ENCODE assay signal across 15 cellular contexts in genomic region chr15:78052545-78052944, GRCh38. TPM values are rescaled to one million over a fixed set of nuclear protein-coding genes. Genes with fewer than 3 reads are reported as not detected.
DNase-seq lines count a peak whose midpoint lies in the region; ATAC-seq, FAIRE-seq and TF ChIP-seq lines count a peak whose summit lies in the region.
"Had no signal": no experiment of that assay in that cellular context is flagged by ENCODE, and none has a peak within 500 bp of the region (broad histone marks: within the 10 kb centered on the region; RNA-seq: fewer than 3 reads in every experiment).

No MANE protein-coding gene starts in this region.

- no peak overlapping the region for H3K4me3 ChIP-seq in thyroid gland (replicated peaks in 1 of 3)

- H3K27me3 Mint-ChIP-seq in activated T-cell treated with anti-CD3 and anti-CD28 coated beads, Interleukin-2, amount 50 U/mL, for 72 hours (ENCODE audit: low read depth), result no peaks in the 10 kb centered on the region
- H3K27me3 Mint-ChIP-seq in activated CD4-positive, alpha-beta memory T cell treated with anti-CD3 and anti-CD28 coated beads for 36 hours, result no peaks in the 10 kb centered on the region
- peaks cover 0 to 14% (median 2%) of the 10 kb centered on the region in 3 donors for H3K27me3 Mint-ChIP-seq in immature natural killer cell (ENCODE audit: low read depth in 3 of 3)

- WGBS in thyroid gland, 2 donors, result 37 to 39% methylated on average over 5 of the region's 5 CpGs

- H3K4me1 Mint-ChIP-seq in activated T-cell treated with anti-CD3 and anti-CD28 coated beads, Interleukin-2, amount 50 U/mL, for 72 hours (ENCODE audit: low read depth), result peaks cover 97% of the 10 kb centered on the region
- H3K4me1 Mint-ChIP-seq in activated CD4-positive, alpha-beta memory T cell treated with anti-CD3 and anti-CD28 coated beads for 36 hours (ENCODE audit: low read depth), result peaks cover 98% of the 10 kb centered on the region
- H3K4me1 Mint-ChIP-seq in immature natural killer cell, result peaks cover 88 to 98% of the 10 kb centered on the region in 2 donors

- DNase-seq in activated T-cell treated with anti-CD3 and anti-CD28 coated beads, Interleukin-2, amount 50 U/mL, for 72 hours, result no peak
- DNase-seq in activated T-cell treated with anti-CD3 and anti-CD28 coated beads, Interleukin-2, amount 50 U/mL, for 1 hour, result no peak
- DNase-seq in activated CD4-positive, alpha-beta memory T cell treated with anti-CD3 and anti-CD28 coated beads for 36 hours, result no peak
- no peak for DNase-seq in immature natural killer cell
- peak; percentile 74 to 76 for DNase-seq in thyroid gland
- no peak for DNase-seq in GM12891 (ENCODE audit: insufficient read length, low spot score)
- DNase-seq in GM03348 (ENCODE audit: low spot score), result no peak
- DNase-seq in islet precursor cell, result no peak
- DNase-seq: aorta; endodermal cell; NCI-H2081 treated with DMSO at 0.1 percent for 48 hours; NK-92 treated with Interleukin-12 subunit alpha and Interleukin-12 subunit beta, amount 100 ng/mL, for 24 hours had no signal

- intact Hi-C loops in activated CD4-positive, alpha-beta memory T cell treated with anti-CD3 and anti-CD28 coated beads for 36 hours (cut with micrococcal nuclease), result loop anchor here (5.0 kb wide), 3 partner anchors 55 to 385 kb away; partner anchors contain the start of gene IREB2
- intact Hi-C loops in thyroid gland (cut with DNase I), result no loop called here

- no peak for TF ChIP-seq POLR2A in thyroid gland (IDR thresholded peaks at IDR 0.05)
- TF ChIP-seq POLR2A in GM12891 (IDR thresholded peaks at IDR 0.05; ENCODE audit: low read depth, low read length), result no peak

- peak; percentile 7 to 33 for ATAC-seq in activated T-cell treated with anti-CD3 and anti-CD28 coated beads, Interleukin-2, amount 50 U/mL, for 72 hours (replicated peaks in 1 of 2)

- H3K4me3 Mint-ChIP-seq in activated T-cell treated with anti-CD3 and anti-CD28 coated beads, Interleukin-2, amount 50 U/mL, for 72 hours, result peak overlapping the region; percentile 59 to 74
- peak overlapping the region; percentile 20 for H3K4me3 Mint-ChIP-seq in activated CD4-positive, alpha-beta memory T cell treated with anti-CD3 and anti-CD28 coated beads for 36 hours
- peak overlapping the region in 2 of 5 donors; percentile 19 to 79 for H3K4me3 Mint-ChIP-seq in immature natural killer cell
- H3K4me3 Mint-ChIP-seq: endodermal cell had no signal

- peak overlapping the region; percentile 75 for H3K27ac Mint-ChIP-seq in activated T-cell treated with anti-CD3 and anti-CD28 coated beads, Interleukin-2, amount 50 U/mL, for 72 hours
- H3K27ac Mint-ChIP-seq in activated CD4-positive, alpha-beta memory T cell treated with anti-CD3 and anti-CD28 coated beads for 36 hours, result peak overlapping the region; percentile 92
- H3K27ac Mint-ChIP-seq in immature natural killer cell, result peak overlapping the region; percentile 96 to 99 (median 96)

- no peaks in the 10 kb centered on the region for H3K9me3 Mint-ChIP-seq in activated T-cell treated with anti-CD3 and anti-CD28 coated beads, Interleukin-2, amount 50 U/mL, for 72 hours
- H3K9me3 Mint-ChIP-seq in activated CD4-positive, alpha-beta memory T cell treated with anti-CD3 and anti-CD28 coated beads for 36 hours, result no peaks in the 10 kb centered on the region
- H3K9me3 Mint-ChIP-seq in immature natural killer cell, result no peaks in the 10 kb centered on the region
- H3K9me3 Mint-ChIP-seq: endodermal cell had no signal

- H3K9me3 ChIP-seq in thyroid gland, result no peaks in the 10 kb centered on the region

- FAIRE-seq in GM12891 (lab: Jason Lieb, UNC), result no peak

- H3K36me3 ChIP-seq in thyroid gland, result no peaks in the 10 kb centered on the region

- peak overlapping the region; percentile 62 to 82 (median 72) for H3K27ac ChIP-seq in thyroid gland

- TF ChIP-seq CTCF in thyroid gland (IDR thresholded peaks at IDR 0.05), result no peak

- CTCF ChIA-PET in activated CD4-positive, alpha-beta memory T cell treated with anti-CD3 and anti-CD28 coated beads for 36 hours (lab: Charles Lee), result interaction anchor here (1.6 to 6.3 kb wide), 4 partner anchors 10 to 18 kb away, joined by 5 to 40 read pairs (median 26); no protein-coding TSS in a partner anchor

- H3K4me1 ChIP-seq in thyroid gland, result peaks cover 80 to 92% of the 10 kb centered on the region in 2 donors

- H3K36me3 Mint-ChIP-seq in activated T-cell treated with anti-CD3 and anti-CD28 coated beads, Interleukin-2, amount 50 U/mL, for 72 hours (ENCODE audit: insufficient read depth in 2 of 2), result peaks cover 0 to 11% of the 10 kb centered on the region in 2 donors
- H3K36me3 Mint-ChIP-seq in activated CD4-positive, alpha-beta memory T cell treated with anti-CD3 and anti-CD28 coated beads for 36 hours, result peaks cover 19% of the 10 kb centered on the region
- H3K36me3 Mint-ChIP-seq in immature natural killer cell, result peaks cover 0 to 7% (median 3%) of the 10 kb centered on the region in 3 donors

- POLR2A ChIA-PET in activated CD4-positive, alpha-beta memory T cell treated with anti-CD3 and anti-CD28 coated beads for 36 hours (lab: Charles Lee), result interaction anchor here (0.6 to 5.2 kb wide), 5 partner anchors 10 to 18 kb away, joined by 3 to 49 read pairs (median 15); no protein-coding TSS in a partner anchor

- H3K27me3 ChIP-seq in thyroid gland, result no peaks in the 10 kb centered on the region

TF ChIP-seq in GM12891, 5 proteins besides CTCF, POLR2A, EP300 and RAD21:
- TF ChIP-seq POLR2AphosphoS5 (IDR thresholded peaks at IDR 0.05; ENCODE audit: low read depth, low read length), result no peak
- no peak for TF ChIP-seq POU2F2 (IDR thresholded peaks at IDR 0.05; ENCODE audit: low read depth, low read length)
- TF ChIP-seq PAX5 (IDR thresholded peaks at IDR 0.05; ENCODE audit: insufficient read depth, low read length, severe bottlenecking), result no peak
- TF ChIP-seq SPI1 (IDR thresholded peaks at IDR 0.05; ENCODE audit: low read depth, low read length), result no peak
- no peak for TF ChIP-seq TAF1 (IDR thresholded peaks at IDR 0.05; ENCODE audit: low read depth, low read length)
TF ChIP-seq in GM12891: peak in this region for 0.

RNA-seq across cellular contexts. Expression of gene TBC1D2B, which starts 25.0 kb away (rescaled TPM):
- 10 to 100 TPM; 67.8 to 75.0 TPM for total RNA-seq in activated T-cell treated with anti-CD3 and anti-CD28 coated beads, Interleukin-2, amount 50 U/mL, for 72 hours
- total RNA-seq in activated CD4-positive, alpha-beta memory T cell treated with anti-CD3 and anti-CD28 coated beads for 36 hours, result 10 to 100 TPM; 47.9 to 57.8 TPM
- polyA plus RNA-seq in immature natural killer cell, result 10 to 100 TPM in 1 of 3 donors, 1 to 10 TPM in 2; 3.5 to 10.2 (median 7.8) TPM
- total RNA-seq in thyroid gland, result 10 to 100 TPM; 32.8 to 54.0 (median 40.1) TPM
- polyA plus RNA-seq in GM12891 (2012; ENCODE audit: low read depth, missing spikeins), result 19.7 TPM

RNA-seq across cellular contexts. Expression of gene SH2D7, which starts 39.8 kb away (rescaled TPM):
- not detected for total RNA-seq in activated T-cell treated with anti-CD3 and anti-CD28 coated beads, Interleukin-2, amount 50 U/mL, for 72 hours
- not detected for total RNA-seq in activated CD4-positive, alpha-beta memory T cell treated with anti-CD3 and anti-CD28 coated beads for 36 hours
- polyA plus RNA-seq in immature natural killer cell, result not detected
- not detected for total RNA-seq in thyroid gland
- polyA plus RNA-seq in GM12891 (2012; ENCODE audit: low read depth, missing spikeins), result not detected
- total RNA-seq: aorta, endodermal cell, glomerular endothelial cell, H4, LHCN-M2 had no signal

Comparison
In these comparisons a context has a peak if more than half of its experiments do, and no peak if none do; other contexts are left out.
1. DNase-seq: peak in thyroid gland (2 of 2); none in activated T-cell treated with anti-CD3 and anti-CD28 coated beads, Interleukin-2, amount 50 U/mL, for 72 hours (0 of 2), activated T-cell treated with anti-CD3 and anti-CD28 coated beads, Interleukin-2, amount 50 U/mL, for 1 hour (single experiment), activated CD4-positive, alpha-beta memory T cell treated with anti-CD3 and anti-CD28 coated beads for 36 hours (single experiment), immature natural killer cell (0 of 3), GM12891 (single experiment), GM03348 (single experiment) and islet precursor cell (single experiment).
2. Peak in every context shown above with its lines, with median percentiles within 50 percentile points of each other: H3K27ac Mint-ChIP-seq.